Comparison of ENCODE assay signal across 21 cellular contexts in genomic region chr15:67563092-67563491, GRCh38.
"Had no signal": no experiment of that assay in that cellular context is flagged by ENCODE, and none has a peak within 500 bp of the region (broad histone marks: within the 10 kb centered on the region; RNA-seq: fewer than 3 reads in every experiment).

No MANE protein-coding gene starts in this region.

- DNase-seq: islet precursor cell; left ventricle myocardium inferior; mesendoderm; naive B cell; ovary; right lobe of liver; stimulated activated CD4-positive, alpha-beta T cell treated with anti-CD3 and anti-CD28 coated beads, Interleukin-12 subunit alpha, Interleukin-12 subunit beta, amount 100 ng/mL, for 4 hours; stimulated activated CD4-positive, alpha-beta T cell treated with anti-CD3 and anti-CD28 coated beads, Interleukin-15, amount 100 ng/mL, for 24 hours; stimulated activated CD4-positive, alpha-beta T cell treated with anti-CD3 and anti-CD28 coated beads, Interleukin-2, amount 100 ng/mL, for 24 hours; stimulated activated CD4-positive, alpha-beta T cell treated with anti-CD3 and anti-CD28 coated beads, Interleukin-4, amount 100 ng/mL, for 1 hour; stimulated activated naive B cell treated with anti-CD40 and anti-IgM and Interleukin-4, amounts not matched to agents 10 μg/mL and 1 μg/mL and 100 μg/mL, for 72 hours; stimulated activated naive CD8-positive, alpha-beta T cell treated with anti-CD3 and anti-CD28 coated beads, Interleukin-15, Interleukin-2, amounts not matched to agents 100 U/mL and 50 U/mL, for 24 hours; stomach; testis; thyroid gland; trophoblast cell; upper lobe of right lung had no signal

- H3K27ac ChIP-seq: left ventricle myocardium inferior, ovary, right atrium auricular region, right lobe of liver, skin epidermis, stomach, testis, thyroid gland, upper lobe of right lung had no signal

- ATAC-seq: natural killer cell treated with Interleukin-12 subunit alpha and Interleukin-12 subunit beta and Interleukin-15 and Interleukin-18, amount 100 ng/mL, for 72 hours; right lobe of liver; stimulated activated naive B cell treated with anti-CD40 and anti-IgM and Interleukin-4, amounts not matched to agents 10 μg/mL and 1 μg/mL and 100 μg/mL, for 72 hours; stimulated activated naive CD8-positive, alpha-beta T cell treated with anti-CD3 and anti-CD28 coated beads, Interleukin-15, Interleukin-2, amounts not matched to agents 100 U/mL and 50 U/mL, for 24 hours; upper lobe of right lung had no signal

- H3K4me3 ChIP-seq: left ventricle myocardium inferior, lung, ovary, right atrium auricular region, right lobe of liver, skin epidermis, stomach, testis, thyroid gland, upper lobe of right lung had no signal

- H3K4me1 ChIP-seq: left ventricle myocardium inferior, right atrium auricular region, right lobe of liver, stomach, testis, upper lobe of right lung had no signal

- H3K36me3 ChIP-seq: ovary, right atrium auricular region, right lobe of liver, upper lobe of right lung had no signal

- H3K9me3 ChIP-seq: left ventricle myocardium inferior, ovary, right lobe of liver, stomach, testis, thyroid gland, upper lobe of right lung had no signal

- H3K27me3 ChIP-seq: ovary, right atrium auricular region, right lobe of liver, stomach, testis, thyroid gland, upper lobe of right lung had no signal
